ENCODE assay signal across 8 cellular contexts in genomic region chr3:115623414-115623868, GRCh38. TPM values are rescaled to one million over a fixed set of nuclear protein-coding genes. Genes with fewer than 3 reads are reported as not detected.
DNase-seq lines count a peak whose midpoint lies in the region; ATAC-seq, FAIRE-seq and TF ChIP-seq lines count a peak whose summit lies in the region.

TSS of gene GAP43 (plus strand) at chr3:115623510. CDS start at chr3:115623690, 180 bp downstream.

- H3K27me3 ChIP-seq in gastroesophageal sphincter, result peaks cover 39% of the 10 kb centered on the region
- peaks cover 20% of the 10 kb centered on the region for H3K27me3 ChIP-seq in neural progenitor cell

- peak; percentile 83 for DNase-seq in A172 (ENCODE audit: low spot score)
- peak; percentile 74 for DNase-seq in HFFc6
- peak; percentile 66 for DNase-seq in neural progenitor cell (ENCODE audit: low spot score)
- DNase-seq in germinal center (ENCODE audit: low spot score), result no peak
- no peak for DNase-seq in stimulated activated CD4-positive, alpha-beta T cell treated with anti-CD3 and anti-CD28 coated beads, Interleukin-2, amount 100 ng/mL, for 48 hours
- no peak for DNase-seq in GM19239 (ENCODE audit: insufficient read length, low spot score)

- ATAC-seq in SK-N-SH treated with all-trans-retinoic acid at 6 μM for 48 hours (peak; percentile 97), gastroesophageal sphincter (peak; percentile 76)

- TF ChIP-seq POLR2A in gastroesophageal sphincter (IDR thresholded peaks at IDR 0.05), result no peak

- H3K4me3 ChIP-seq in gastroesophageal sphincter (peak within 1 kb of the TSS; percentile 36 to 38), neural progenitor cell (peak within 1 kb of the TSS; percentile 69)

- H3K4me1 Mint-ChIP-seq in HFFc6 (ENCODE audit: low read depth) (peaks cover 12% of the 10 kb centered on the region), neural progenitor cell (peaks cover 16% of the 10 kb centered on the region)

- H3K27ac ChIP-seq in gastroesophageal sphincter, result no peak within 1 kb of the TSS
- no peak within 1 kb of the TSS for H3K27ac ChIP-seq in neural progenitor cell

- peak within 1 kb of the TSS; percentile 96 for H3K4me2 ChIP-seq in neural progenitor cell

- FAIRE-seq in GM19239 (lab: Jason Lieb, UNC), result no peak

- H3K4me1 ChIP-seq in gastroesophageal sphincter (peaks cover 0 to 15% (median 5%) of the 10 kb centered on the region in 3 donors), neural progenitor cell (peaks cover 36% of the 10 kb centered on the region)

- H3K36me3 Mint-ChIP-seq in HFFc6 (ENCODE audit: low read depth) (no peaks in the 10 kb centered on the region), neural progenitor cell (no peaks in the 10 kb centered on the region)

- H3K9me3 ChIP-seq in gastroesophageal sphincter (no peaks in the 10 kb centered on the region), neural progenitor cell (ENCODE audit: low read depth) (no peaks in the 10 kb centered on the region)

- H4K20me1 ChIP-seq in neural progenitor cell (ENCODE audit: low read depth), result no peaks in the 10 kb centered on the region

- H3K4me3 Mint-ChIP-seq in HFFc6 (peak within 1 kb of the TSS; percentile 83), neural progenitor cell (peak within 1 kb of the TSS; percentile 84)

- WGBS in gastroesophageal sphincter (ENCODE audit: low coverage in 1 of 2), 2 donors, result 1 to 6% methylated on average over 9 to 16 of the region's 16 CpGs

- no peak within 1 kb of the TSS for H3K9ac ChIP-seq in neural progenitor cell

- H3K9me3 Mint-ChIP-seq in HFFc6, result no peaks in the 10 kb centered on the region
- no peaks in the 10 kb centered on the region for H3K9me3 Mint-ChIP-seq in neural progenitor cell

- H3K27me3 Mint-ChIP-seq in HFFc6 (ENCODE audit: insufficient read depth) (peaks cover 17% of the 10 kb centered on the region), neural progenitor cell (ENCODE audit: insufficient read depth, low read depth) (no peaks in the 10 kb centered on the region)

- H2AFZ ChIP-seq in neural progenitor cell (replicated peaks), result peak within 1 kb of the TSS; percentile 93

- TF ChIP-seq CTCF in HFFc6 (IDR thresholded peaks at IDR 0.05) (no peak), gastroesophageal sphincter (IDR thresholded peaks at IDR 0.05) (no peak), neural progenitor cell (IDR thresholded peaks at IDR 0.05) (no peak)

- H3K79me2 ChIP-seq in neural progenitor cell (ENCODE audit: low read depth), result no peaks in the 10 kb centered on the region

- H3K36me3 ChIP-seq in gastroesophageal sphincter (no peaks in the 10 kb centered on the region), neural progenitor cell (no peaks in the 10 kb centered on the region)

- H3K27ac Mint-ChIP-seq in HFFc6, result no peak within 1 kb of the TSS; the same call in 1 of the 2 replicates
- peak within 1 kb of the TSS; percentile 27 for H3K27ac Mint-ChIP-seq in neural progenitor cell

- no peak for TF ChIP-seq EP300 in gastroesophageal sphincter (IDR thresholded peaks at IDR 0.05)

- peaks cover 20% of the 10 kb centered on the region for H3F3A ChIP-seq in neural progenitor cell (ENCODE audit: low read depth)

TF ChIP-seq in SK-N-SH treated with all-trans-retinoic acid at 6 μM for 48 hours, 23 proteins besides CTCF, POLR2A, EP300 and RAD21:
- peak; percentile 59; the same call in 1 of the 2 replicates for TF ChIP-seq TSHZ2 (CRISPR knock-in tag; IDR thresholded peaks at IDR 0.05)
- no peak for TF ChIP-seq CREB5 (CRISPR knock-in tag; IDR thresholded peaks at IDR 0.05; ENCODE audit: low read depth)
TF ChIP-seq in SK-N-SH treated with all-trans-retinoic acid at 6 μM for 48 hours: peak in this region for 1.

RNA-seq across cellular contexts. Expression of gene GAP43, which starts in this region (rescaled TPM):
- 2.3 and 6.7 TPM in 2 replicates for total RNA-seq in A172 (2014; rRNA removed; shearing (Covaris generic))
- under 1 TPM in 1 of 6 experiments, not detected in 5; 0.09 TPM for total RNA-seq in HFFc6 (2021; fragmentation: NEBNext Ultra II Directional; extraction: Animal tissue kit (Norgen Biotek cat#: 25700))
- total RNA-seq in gastroesophageal sphincter (1 to 10 TPM in 3 of 4 donors, under 1 TPM in 1; 0.47 to 2.7 (median 1.6) TPM), neural progenitor cell (ENCODE audit: low replicate concordance) (5.0 and 8.5 TPM in 2 replicates)

Comparison
In these comparisons a context has a peak if more than half of its experiments do, and no peak if none do; other contexts are left out.
1. Peak in DNase-seq in HFFc6; RNA of the gene not detected or under 1 TPM.
2. DNase-seq: peak in A172 (single experiment) and neural progenitor cell (single experiment); none in germinal center (single experiment), stimulated activated CD4-positive, alpha-beta T cell treated with anti-CD3 and anti-CD28 coated beads, Interleukin-2, amount 100 ng/mL, for 48 hours (0 of 2) and GM19239 (single experiment).